8 cellular contexts compared by ENCODE assay signal in the genomic region with DNA sequence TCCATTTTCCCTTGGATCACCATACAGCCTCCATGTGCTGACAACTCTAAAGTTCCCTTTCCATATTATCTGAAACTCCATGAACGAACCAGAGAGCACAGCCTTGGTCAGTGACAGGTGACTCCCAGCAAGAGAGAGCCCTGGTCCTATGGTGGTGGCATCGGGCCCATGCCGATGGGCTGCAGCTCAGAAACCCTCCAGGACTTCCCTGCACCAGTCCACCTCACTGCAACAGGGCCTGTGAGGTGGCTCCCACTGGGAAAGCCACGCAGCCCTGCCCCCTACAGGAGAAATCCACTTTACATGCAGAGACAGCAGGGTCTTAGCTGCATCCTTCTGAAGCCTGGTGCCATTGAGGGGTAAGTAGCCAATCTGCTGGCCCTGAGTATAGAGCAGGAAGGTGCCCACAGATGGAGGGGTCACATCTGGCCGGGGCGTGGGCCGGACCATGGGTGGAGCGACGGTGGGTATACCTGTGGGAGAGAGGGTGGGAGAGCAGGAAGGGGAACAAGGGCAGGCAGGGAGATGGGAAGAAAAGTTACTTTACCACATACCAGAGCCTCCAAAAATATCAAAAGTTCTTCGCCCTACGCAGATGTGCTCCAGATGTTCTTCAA. TPM values are rescaled to one million over a fixed set of nuclear protein-coding genes. Genes with fewer than 3 reads are reported as not detected.
A peak's percentile ranks its signal among the peaks of the same experiment; 100 is the strongest.
DNase-seq lines count a peak whose midpoint lies in the region; ATAC-seq and TF ChIP-seq lines count a peak whose summit lies in the region.

No MANE protein-coding gene starts in this region.

- H3K4me1 ChIP-seq in H9 (ENCODE audit: insufficient read depth, low read length) = peaks cover 2% of the 10 kb centered on the region; the same call in 1 of the 2 replicates
- no peaks in the 10 kb centered on the region for H3K4me1 ChIP-seq in mesendoderm (ENCODE audit: control insufficient read depth, low read depth, low read length)
- peaks cover 0 to 69% (median 12%) of the 10 kb centered on the region in 4 donors for H3K4me1 ChIP-seq in tibial nerve

- H3K18ac ChIP-seq in H9 (ENCODE audit: insufficient read length, low read depth, low read length) (no peak overlapping the region), mesendoderm (ENCODE audit: low read length) (no peak overlapping the region)

- H4K8ac ChIP-seq in H9 (replicated peaks; ENCODE audit: insufficient read length, low read depth, low read length) = no peak overlapping the region
- H4K8ac ChIP-seq in mesendoderm (ENCODE audit: low read depth, low read length) = no peak overlapping the region

- H3K79me1 ChIP-seq in H9 (ENCODE audit: insufficient read depth, low read depth, low read length, poor library complexity, severe bottlenecking) (no peaks in the 10 kb centered on the region), mesendoderm (ENCODE audit: low read length) (no peaks in the 10 kb centered on the region)

- DNase-seq in COLO668 (lab: John Stamatoyannopoulos, UW; ENCODE audit: unreplicated experiment) (peak; percentile 14), H9 (peak; percentile 69), astrocyte of the spinal cord (ENCODE audit: low read depth, low spot score) (no peak), mesendoderm (peak; percentile 67), NOMO-1 treated with dmso at 0.1 percent for 144 hours (lab: John Stamatoyannopoulos, UW; ENCODE audit: unreplicated experiment) (no peak), tibial nerve (ENCODE audit: low spot score in 2 of 2) (no peak), NCI-H774 (lab: John Stamatoyannopoulos, UW) (no peak)

- H2AK5ac ChIP-seq in H9 (ENCODE audit: insufficient read length, low read length) (no peak overlapping the region), mesendoderm (ENCODE audit: low read length) (no peak overlapping the region)

- H4K91ac ChIP-seq in H9 (ENCODE audit: insufficient read length, low read depth, low read length) = no peak overlapping the region

- H3K56ac ChIP-seq in H9 (ENCODE audit: insufficient read length, low read depth, low read length) = no peak overlapping the region
- H3K56ac ChIP-seq in mesendoderm (ENCODE audit: low read length) = no peak overlapping the region

- H3K23ac ChIP-seq in H9 (ENCODE audit: insufficient read length, low read depth, low read length) (no peak overlapping the region), mesendoderm (ENCODE audit: low read length) (no peak overlapping the region)

- no peak overlapping the region for H2BK15ac ChIP-seq in H9 (ENCODE audit: low read depth, low read length)
- H2BK15ac ChIP-seq in mesendoderm (replicated peaks; ENCODE audit: low read depth) = no peak overlapping the region

- H2BK20ac ChIP-seq in H9 (ENCODE audit: low read depth, low read length, poor library complexity, severe bottlenecking) = no peak overlapping the region

- H3K4ac ChIP-seq in H9 (ENCODE audit: low read depth, low read length) (no peak overlapping the region), mesendoderm (ENCODE audit: low read depth, low read length) (no peak overlapping the region)

- in situ Hi-C loops in astrocyte of the spinal cord (cut with HindIII; ENCODE audit: low sequenced_read_pairs) = no loop called here

- no peaks in the 10 kb centered on the region for H3K23me2 ChIP-seq in H9 (ENCODE audit: insufficient read length, low read depth, low read length, poor library complexity, severe bottlenecking)

- no peak for TF ChIP-seq EP300 in tibial nerve (IDR thresholded peaks at IDR 0.05)

- H2BK12ac ChIP-seq in H9 (ENCODE audit: insufficient read length, low read depth, low read length) = no peak overlapping the region

- no CpG with 5 or more reads among the region's 11 CpGs for WGBS in H9 (ENCODE audit: extremely low coverage, insufficient read length, low lambda C conversion rate)
- WGBS in mesendoderm (ENCODE audit: extremely low coverage, insufficient coverage, low lambda C conversion rate) = no CpG with 5 or more reads among the region's 11 CpGs
- WGBS in tibial nerve, 2 donors = 64 to 66% methylated on average over 11 of the region's 11 CpGs

- H3K36me3 ChIP-seq in mesendoderm (ENCODE audit: control insufficient read depth, insufficient read depth, low read length) (peaks cover 5% of the 10 kb centered on the region), tibial nerve (peaks cover 0 to 62% (median 4%) of the 10 kb centered on the region in 3 donors)

- H4K20me1 ChIP-seq in H9 (ENCODE audit: control insufficient read depth, insufficient read depth, insufficient read length) = no peaks in the 10 kb centered on the region

- H3K4me1 Mint-ChIP-seq in H9 = peaks cover 32 to 40% of the 10 kb centered on the region in 2 experiments

- no peak overlapping the region for H3T11ph ChIP-seq in H9 (ENCODE audit: low read length)

- H2AFZ ChIP-seq in H9 (ENCODE audit: low read length) = no peak overlapping the region

- H3K4me3 ChIP-seq in astrocyte of the spinal cord (ENCODE audit: low read depth, low read length) (no peak overlapping the region), mesendoderm (ENCODE audit: low read length) (no peak overlapping the region), tibial nerve (no peak overlapping the region)

- no peak overlapping the region for H3K14ac ChIP-seq in H9 (ENCODE audit: insufficient read depth, low read length)

- H3K27ac ChIP-seq in H9 (ENCODE audit: insufficient read length, low read depth, low read length) = no peak overlapping the region
- no peak overlapping the region for H3K27ac ChIP-seq in mesendoderm (ENCODE audit: low read depth, low read length)
- peak overlapping the region in 2 of 4 donors; percentile 54 to 68 for H3K27ac ChIP-seq in tibial nerve

- H2BK5ac ChIP-seq in H9 (ENCODE audit: insufficient read length, low read length) = no peak overlapping the region
- H2BK5ac ChIP-seq in mesendoderm (ENCODE audit: low read length) = no peak overlapping the region

- H3K36me3 Mint-ChIP-seq in H9 (ENCODE audit: insufficient read depth in 1 of 3, low read depth in 3 of 3) = peaks cover 13 to 30% (median 20%) of the 10 kb centered on the region in 3 experiments; a peak in 6 of 7 replicates

- H3K27me3 Mint-ChIP-seq in H9 (ENCODE audit: low read depth) = no peaks in the 10 kb centered on the region; the same call in 1 of the 2 replicates

- no peak for ATAC-seq in GM21529 (IDR thresholded peaks at IDR 0.05; ENCODE audit: unreplicated experiment)

- H3K4me2 ChIP-seq in H9 (ENCODE audit: insufficient read depth, insufficient read length, low read length) (no peak overlapping the region), mesendoderm (ENCODE audit: low read length) (no peak overlapping the region)

- no peaks in the 10 kb centered on the region for H3K27me3 ChIP-seq in H9 (ENCODE audit: insufficient read depth, low read length)
- H3K27me3 ChIP-seq in mesendoderm (ENCODE audit: insufficient read depth, low read length, poor library complexity) = no peaks in the 10 kb centered on the region
- no peaks in the 10 kb centered on the region for H3K27me3 ChIP-seq in tibial nerve

- TF ChIP-seq CTCF in H9 (conservative IDR thresholded peaks at IDR 0.05) (peak; percentile 66), astrocyte of the spinal cord (IDR thresholded peaks at IDR 0.05; ENCODE audit: low read depth, low read length) (peak; percentile 31), tibial nerve (IDR thresholded peaks at IDR 0.05) (no peak)

- TF ChIP-seq POLR2A in tibial nerve (IDR thresholded peaks at IDR 0.05) = no peak

- H3K4me3 Mint-ChIP-seq in H9 = no peak overlapping the region

- no peaks in the 10 kb centered on the region for H3K9me3 Mint-ChIP-seq in H9

- H2BK120ac ChIP-seq in H9 (ENCODE audit: low read depth, low read length, poor library complexity, severe bottlenecking) (no peak overlapping the region), mesendoderm (ENCODE audit: low read depth, low read length) (no peak overlapping the region)

- H3K9me3 ChIP-seq in H9 (ENCODE audit: control insufficient read depth, low read depth, low read length) = no peaks in the 10 kb centered on the region
- H3K9me3 ChIP-seq in tibial nerve = no peaks in the 10 kb centered on the region

- H3K9ac ChIP-seq in H9 (ENCODE audit: extremely low read depth, insufficient read length, low read length) = no peak overlapping the region
- H3K9ac ChIP-seq in mesendoderm (ENCODE audit: low read length) = no peak overlapping the region

- peak overlapping the region; percentile 44 to 86 (median 73); a peak in 2 of 7 replicates for H3K27ac Mint-ChIP-seq in H9

- no peaks in the 10 kb centered on the region for H3K79me2 ChIP-seq in H9 (ENCODE audit: insufficient read depth, low read length)
- no peaks in the 10 kb centered on the region for H3K79me2 ChIP-seq in mesendoderm (ENCODE audit: control insufficient read depth, insufficient read depth, low read length)

- no peak overlapping the region for H4K5ac ChIP-seq in H9 (ENCODE audit: insufficient read length, low read depth, low read length)
- no peak overlapping the region for H4K5ac ChIP-seq in mesendoderm (ENCODE audit: low read length)

RNA-seq across cellular contexts. Expression of a gene that starts 24.7 kb away (rescaled TPM):
- 347 and 350 TPM in 2 replicates for total RNA-seq in H9 (2021)
- polyA plus RNA-seq in mesendoderm (2013, experiment 1 of 2) = 801 TPM
- polyA plus RNA-seq in mesendoderm (2013, experiment 2 of 2) = 797 TPM
- total RNA-seq in tibial nerve = 10 to 100 TPM; 16.7 to 50.7 (median 35.7) TPM

RNA-seq across cellular contexts. Expression of a gene that starts 54.8 kb away (rescaled TPM):
- total RNA-seq in H9 (2021) (6.4 and 6.6 TPM in 2 replicates), tibial nerve (10 to 100 TPM; 61.4 to 90.0 (median 79.4) TPM)
- 0.63 TPM for polyA plus RNA-seq in mesendoderm (2013, experiment 1 of 2)
- 0.69 TPM for polyA plus RNA-seq in mesendoderm (2013, experiment 2 of 2)

Comparison
In these comparisons a context has a peak if more than half of its experiments do, and no peak if none do; other contexts are left out.
1. DNase-seq: peak in COLO668 (single experiment), H9 (single experiment) and mesendoderm (single experiment); none in astrocyte of the spinal cord (single experiment), NOMO-1 treated with dmso at 0.1 percent for 144 hours (single experiment), tibial nerve (0 of 2) and NCI-H774 (single experiment).
2. CTCF ChIP-seq: peak in H9 (single experiment) and astrocyte of the spinal cord (single experiment); none in tibial nerve (0 of 5).